Comparison of ENCODE assay signal across 17 cellular contexts in genomic region chr19:18099623-18099995, GRCh38. TPM values are rescaled to one million over a fixed set of nuclear protein-coding genes. Genes with fewer than 3 reads are reported as not detected.
DNase-seq lines count a peak whose midpoint lies in the region; ATAC-seq, FAIRE-seq and TF ChIP-seq lines count a peak whose summit lies in the region.
"Had no signal": no experiment of that assay in that cellular context is flagged by ENCODE, and none has a peak within 500 bp of the region (broad histone marks: within the 10 kb centered on the region; RNA-seq: fewer than 3 reads in every experiment).

No MANE protein-coding gene starts in this region.

- H3K27me3 ChIP-seq in CD4-positive, CD25-positive, alpha-beta regulatory T cell (ENCODE audit: control insufficient read depth, insufficient read depth, low read length), result no peaks in the 10 kb centered on the region
- no peaks in the 10 kb centered on the region for H3K27me3 ChIP-seq in naive thymus-derived CD4-positive, alpha-beta T cell (ENCODE audit: control insufficient read depth in 2 of 2, insufficient read depth in 2 of 2, low read length in 2 of 2)

- no peak for ATAC-seq in CD4-positive, CD25-positive, alpha-beta regulatory T cell (ENCODE audit: low read depth in 2 of 2)
- no peak for ATAC-seq in activated CD8-positive, alpha-beta T cell treated with anti-CD3 and anti-CD28 coated beads for 36 hours
- ATAC-seq in naive thymus-derived CD4-positive, alpha-beta T cell, result no peak
- no peak for ATAC-seq in GM21390 (IDR thresholded peaks at IDR 0.05; ENCODE audit: unreplicated experiment)

- H3K27me3 Mint-ChIP-seq in CD4-positive, CD25-positive, alpha-beta regulatory T cell, result no peaks in the 10 kb centered on the region
- H3K27me3 Mint-ChIP-seq in activated CD8-positive, alpha-beta T cell treated with anti-CD3 and anti-CD28 coated beads for 36 hours, result no peaks in the 10 kb centered on the region
- peaks cover 0 to 16% (median 0%) of the 10 kb centered on the region in 5 donors for H3K27me3 Mint-ChIP-seq in naive thymus-derived CD4-positive, alpha-beta T cell

- H3K27ac ChIP-seq in CD4-positive, CD25-positive, alpha-beta regulatory T cell (ENCODE audit: insufficient read depth, low read length, poor library complexity, severe bottlenecking), result peak overlapping the region; percentile 7
- no peak overlapping the region for H3K27ac ChIP-seq in naive thymus-derived CD4-positive, alpha-beta T cell (ENCODE audit: low read depth, low read length)
- H3K27ac ChIP-seq: right atrium auricular region, VCaP had no signal

- no peaks in the 10 kb centered on the region for H3K9me3 ChIP-seq in CD4-positive, CD25-positive, alpha-beta regulatory T cell (ENCODE audit: control insufficient read depth in 2 of 2, low read length in 2 of 2)
- no peaks in the 10 kb centered on the region for H3K9me3 ChIP-seq in naive thymus-derived CD4-positive, alpha-beta T cell (ENCODE audit: control insufficient read depth in 2 of 3, low read length in 3 of 3)
- H3K9me3 ChIP-seq: HAP-1, right atrium auricular region had no signal

- H3K4me1 Mint-ChIP-seq in CD4-positive, CD25-positive, alpha-beta regulatory T cell, result peaks cover 4 to 39% (median 21%) of the 10 kb centered on the region in 4 donors
- peaks cover 25% of the 10 kb centered on the region for H3K4me1 Mint-ChIP-seq in activated CD8-positive, alpha-beta T cell treated with anti-CD3 and anti-CD28 coated beads for 36 hours (ENCODE audit: low read depth)
- H3K4me1 Mint-ChIP-seq in naive thymus-derived CD4-positive, alpha-beta T cell, result peaks cover 18 to 49% (median 43%) of the 10 kb centered on the region in 7 donors

- peak overlapping the region; percentile 88 to 98 (median 90) for H3K4me3 Mint-ChIP-seq in CD4-positive, CD25-positive, alpha-beta regulatory T cell
- peak overlapping the region; percentile 86 for H3K4me3 Mint-ChIP-seq in activated CD8-positive, alpha-beta T cell treated with anti-CD3 and anti-CD28 coated beads for 36 hours
- H3K4me3 Mint-ChIP-seq in naive thymus-derived CD4-positive, alpha-beta T cell, result peak overlapping the region; percentile 86 to 89 (median 87)

- H3K4me3 ChIP-seq in CD4-positive, CD25-positive, alpha-beta regulatory T cell (ENCODE audit: low read depth, low read length), result peak overlapping the region; percentile 41
- peak overlapping the region; percentile 31 for H3K4me3 ChIP-seq in naive thymus-derived CD4-positive, alpha-beta T cell (ENCODE audit: low read length)
- H3K4me3 ChIP-seq: HAP-1 had no signal

- intact Hi-C loops in activated CD8-positive, alpha-beta T cell treated with anti-CD3 and anti-CD28 coated beads for 36 hours (cut with micrococcal nuclease), result no loop called here
- intact Hi-C loops in naive thymus-derived CD4-positive, alpha-beta T cell (cut with micrococcal nuclease), result loop anchor here in 1 of 2 donors (1.0 to 5.0 kb wide), 2 partner anchors 8 to 42 kb away; no protein-coding TSS in a partner anchor

- CTCF ChIA-PET in activated CD8-positive, alpha-beta T cell treated with anti-CD3 and anti-CD28 coated beads for 36 hours (lab: Charles Lee), result interaction anchor here (0.8 to 2.9 kb wide), 3 partner anchors 8 to 13 kb away, joined by 3 to 16 read pairs (median 3); no protein-coding TSS in a partner anchor
- CTCF ChIA-PET in naive thymus-derived CD4-positive, alpha-beta T cell (lab: Charles Lee), result interaction anchor here (2.3 kb wide), 1 partner anchor 11 kb away, joined by 14 read pairs; no protein-coding TSS in a partner anchor

- POLR2A ChIA-PET in activated CD8-positive, alpha-beta T cell treated with anti-CD3 and anti-CD28 coated beads for 36 hours (lab: Charles Lee), result interaction anchor here (2.1 to 2.3 kb wide), 2 partner anchors 10 to 13 kb away, joined by 7 to 14 read pairs; partner anchors contain the start of gene IL12RB1
- POLR2A ChIA-PET in naive thymus-derived CD4-positive, alpha-beta T cell (lab: Charles Lee), result interaction anchor here (0.8 to 15.6 kb wide), 4 partner anchors 8 to 90 kb away, joined by 4 to 169 read pairs (median 20); partner anchors contain the start of gene IL12RB1

- no peak for TF ChIP-seq CTCF in activated CD8-positive, alpha-beta T cell treated with anti-CD3 and anti-CD28 coated beads for 36 hours (IDR thresholded peaks at IDR 0.05)

- no peak for TF ChIP-seq POLR2A in GM12892 (IDR thresholded peaks at IDR 0.05; ENCODE audit: low read depth, low read length)

- no peaks in the 10 kb centered on the region for H3K36me3 Mint-ChIP-seq in CD4-positive, CD25-positive, alpha-beta regulatory T cell
- peaks cover 3% of the 10 kb centered on the region for H3K36me3 Mint-ChIP-seq in activated CD8-positive, alpha-beta T cell treated with anti-CD3 and anti-CD28 coated beads for 36 hours (ENCODE audit: low read depth)
- H3K36me3 Mint-ChIP-seq in naive thymus-derived CD4-positive, alpha-beta T cell, result peaks cover 0 to 4% (median 2%) of the 10 kb centered on the region in 5 donors

- H3K9me3 Mint-ChIP-seq in CD4-positive, CD25-positive, alpha-beta regulatory T cell, result no peaks in the 10 kb centered on the region
- H3K9me3 Mint-ChIP-seq in activated CD8-positive, alpha-beta T cell treated with anti-CD3 and anti-CD28 coated beads for 36 hours, result no peaks in the 10 kb centered on the region
- no peaks in the 10 kb centered on the region for H3K9me3 Mint-ChIP-seq in naive thymus-derived CD4-positive, alpha-beta T cell

- peaks cover 39% of the 10 kb centered on the region for H3K4me1 ChIP-seq in CD4-positive, CD25-positive, alpha-beta regulatory T cell (ENCODE audit: control insufficient read depth, insufficient read depth, low read length, poor library complexity, severe bottlenecking)
- H3K4me1 ChIP-seq in naive thymus-derived CD4-positive, alpha-beta T cell (ENCODE audit: control insufficient read depth in 2 of 2, insufficient read depth in 2 of 2, low read length in 2 of 2), result peaks cover 10 to 21% of the 10 kb centered on the region in 2 donors

- DNase-seq in CD4-positive, CD25-positive, alpha-beta regulatory T cell, result no peak
- no peak for DNase-seq in GM12892 (ENCODE audit: insufficient read length)
- no peak for DNase-seq in activated CD8-positive, alpha-beta T cell treated with anti-CD3 and anti-CD28 coated beads for 36 hours
- DNase-seq in naive thymus-derived CD4-positive, alpha-beta T cell, result no peak
- no peak for DNase-seq in nucleus accumbens (lab: John Stamatoyannopoulos, UW)
- DNase-seq in DMS 273 (lab: John Stamatoyannopoulos, UW; ENCODE audit: unreplicated experiment), result no peak
- DNase-seq in mesenteric fat pad (ENCODE audit: low spot score), result no peak
- DNase-seq: islet precursor cell; stimulated activated CD4-positive, alpha-beta T cell treated with anti-CD3 and anti-CD28 coated beads, Interleukin-2, amount 100 ng/mL, for 48 hours had no signal

- FAIRE-seq in GM12892 (lab: Jason Lieb, UNC), result peak; percentile 5
- FAIRE-seq: bronchial epithelial cell, endothelial cell of umbilical vein had no signal

- H3K36me3 ChIP-seq in CD4-positive, CD25-positive, alpha-beta regulatory T cell (ENCODE audit: control insufficient read depth, insufficient read depth, low read length), result no peaks in the 10 kb centered on the region
- H3K36me3 ChIP-seq in naive thymus-derived CD4-positive, alpha-beta T cell (ENCODE audit: control insufficient read depth in 2 of 3, insufficient read depth in 3 of 3, low read length in 3 of 3), result no peaks in the 10 kb centered on the region
- H3K36me3 ChIP-seq: HAP-1, right atrium auricular region had no signal

- peak overlapping the region in 2 of 3 donors; percentile 69 to 85 for H3K27ac Mint-ChIP-seq in CD4-positive, CD25-positive, alpha-beta regulatory T cell
- peak overlapping the region; percentile 56 for H3K27ac Mint-ChIP-seq in activated CD8-positive, alpha-beta T cell treated with anti-CD3 and anti-CD28 coated beads for 36 hours
- H3K27ac Mint-ChIP-seq in naive thymus-derived CD4-positive, alpha-beta T cell, result peak overlapping the region in 7 of 9 donors; percentile 22 to 87 (median 45)

RNA-seq across cellular contexts. Expression of gene MAST3, which starts 2.0 kb away (rescaled TPM):
- 45.9 TPM for total RNA-seq in CD4-positive, CD25-positive, alpha-beta regulatory T cell
- polyA plus RNA-seq in CD4-positive, CD25-positive, alpha-beta regulatory T cell, result 1 to 10 TPM; 8.1 to 9.0 (median 8.6) TPM
- 7.8 TPM for polyA plus RNA-seq in GM12892 (2012; ENCODE audit: missing spikeins)
- total RNA-seq in activated CD8-positive, alpha-beta T cell treated with anti-CD3 and anti-CD28 coated beads for 36 hours, result 10 to 100 TPM; 23.1 to 23.3 TPM
- total RNA-seq in naive thymus-derived CD4-positive, alpha-beta T cell, result 10 to 100 TPM; 36.0 to 58.7 (median 50.6) TPM
- 10 to 100 TPM; 10.2 to 20.3 TPM for polyA plus RNA-seq in naive thymus-derived CD4-positive, alpha-beta T cell
- total RNA-seq in mesenteric fat pad, result 19.1 TPM

RNA-seq across cellular contexts. Expression of gene IL12RB1, which starts 12.9 kb away (rescaled TPM):
- 60.4 TPM for total RNA-seq in CD4-positive, CD25-positive, alpha-beta regulatory T cell
- 10 to 100 TPM; 34.9 to 53.2 (median 46.3) TPM for polyA plus RNA-seq in CD4-positive, CD25-positive, alpha-beta regulatory T cell
- 8.3 TPM for polyA plus RNA-seq in GM12892 (2012; ENCODE audit: missing spikeins)
- 10 to 100 TPM; 25.6 to 27.2 TPM for total RNA-seq in activated CD8-positive, alpha-beta T cell treated with anti-CD3 and anti-CD28 coated beads for 36 hours
- 100 to 1,000 TPM in 1 of 5 experiments, 10 to 100 TPM in 4; 17.7 to 110 (median 25.0) TPM for total RNA-seq in naive thymus-derived CD4-positive, alpha-beta T cell
- 10 to 100 TPM; 17.6 to 24.1 TPM for polyA plus RNA-seq in naive thymus-derived CD4-positive, alpha-beta T cell
- 2.3 TPM for total RNA-seq in mesenteric fat pad
- total RNA-seq: endothelial cell of umbilical vein, G401, SK-MEL-5 had no signal
- polyA plus RNA-seq: endothelial cell of umbilical vein had no signal

RNA-seq across cellular contexts. Expression of gene PIK3R2, which starts 53.4 kb away (rescaled TPM):
- 9.4 TPM for total RNA-seq in CD4-positive, CD25-positive, alpha-beta regulatory T cell
- polyA plus RNA-seq in CD4-positive, CD25-positive, alpha-beta regulatory T cell, result 1 to 10 TPM in 2 of 4 donors, under 1 TPM in 2; 0.42 to 3.6 (median 2.0) TPM
- polyA plus RNA-seq in GM12892 (2012; ENCODE audit: missing spikeins), result 4.0 TPM
- 10 to 100 TPM; 15.0 to 15.8 TPM for total RNA-seq in activated CD8-positive, alpha-beta T cell treated with anti-CD3 and anti-CD28 coated beads for 36 hours
- 10 to 100 TPM; 12.3 to 24.6 (median 16.4) TPM for total RNA-seq in naive thymus-derived CD4-positive, alpha-beta T cell
- polyA plus RNA-seq in naive thymus-derived CD4-positive, alpha-beta T cell, result 1 to 10 TPM; 2.2 to 5.1 TPM
- 14.8 TPM for total RNA-seq in mesenteric fat pad
